Comparison of ENCODE assay signal across 28 cellular contexts in the genomic region with DNA sequence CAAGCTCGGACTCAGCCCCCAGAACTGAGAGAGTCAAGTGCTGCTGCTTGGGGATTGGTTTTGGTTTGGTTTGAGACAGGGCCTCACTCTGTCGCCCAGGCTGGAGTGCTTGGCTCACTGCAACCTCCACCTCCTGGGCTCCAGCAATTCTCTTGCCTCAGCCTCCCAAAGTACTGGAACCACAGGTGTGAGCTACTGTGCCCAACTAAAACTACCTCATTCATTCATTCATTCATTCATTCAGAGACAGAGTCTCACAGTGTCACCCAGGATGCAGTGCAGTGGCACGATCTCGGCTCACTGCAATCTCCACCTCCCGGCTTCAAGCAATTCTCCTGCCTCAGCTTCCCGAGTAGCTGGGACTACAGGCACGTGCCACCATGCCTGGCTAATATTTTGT. TPM values are rescaled to one million over a fixed set of nuclear protein-coding genes. Genes with fewer than 3 reads are reported as not detected.
DNase-seq lines count a peak whose midpoint lies in the region; ATAC-seq, FAIRE-seq and TF ChIP-seq lines count a peak whose summit lies in the region.
"Had no signal": no experiment of that assay in that cellular context is flagged by ENCODE, and none has a peak within 500 bp of the region (broad histone marks: within the 10 kb centered on the region; RNA-seq: fewer than 3 reads in every experiment).

No MANE protein-coding gene starts in this region.

- no peak for TF ChIP-seq RAD21 in GM12878 (IDR thresholded peaks at IDR 0.05; ENCODE audit: insufficient read depth, low read depth, low read length)

- no peak overlapping the region for H3K14ac ChIP-seq in neuronal stem cell (ENCODE audit: low read length)

- TF ChIP-seq EP300 in GM12878 (IDR thresholded peaks at IDR 0.05; ENCODE audit: borderline replicate concordance in 1 of 2, control insufficient read depth in 1 of 2, low read depth in 2 of 2, low read length in 2 of 2), result no peak
- TF ChIP-seq EP300 in stomach (IDR thresholded peaks at IDR 0.05), result no peak

- no peaks in the 10 kb centered on the region for H3K27me3 ChIP-seq in BLaER1 treated with 17β-estradiol and CSF1 and Interleukin-3, amounts not matched to agents 10 nM and 100 nM
- no peaks in the 10 kb centered on the region for H3K27me3 ChIP-seq in GM12878 (replicated peaks in 1 of 2; ENCODE audit: control insufficient read depth in 2 of 2, insufficient read depth in 2 of 2, low read length in 1 of 2)
- H3K27me3 ChIP-seq in neuronal stem cell (ENCODE audit: control insufficient read depth in 3 of 3, insufficient read depth in 3 of 3, low read depth in 1 of 3, low read length in 3 of 3), result no peaks in the 10 kb centered on the region
- H3K27me3 ChIP-seq in stomach, result no peaks in the 10 kb centered on the region
- H3K27me3 ChIP-seq: BE2C had no signal

- no peak overlapping the region for H3K23ac ChIP-seq in neuronal stem cell (ENCODE audit: low read depth, low read length, poor library complexity)

- no peak for TF ChIP-seq POLR2A in GM12878 (IDR thresholded peaks at IDR 0.05; ENCODE audit: low read depth, low read length)
- no peak for TF ChIP-seq POLR2A in stomach (IDR thresholded peaks at IDR 0.05)

- no peak for TF ChIP-seq CTCF in HEK293 (tag by site-specific recombination; IDR thresholded peaks at IDR 0.05)
- no peak for TF ChIP-seq CTCF in GM12878 (IDR thresholded peaks at IDR 0.05 in 2 of 3, conservative IDR thresholded peaks at IDR 0.05 in 1 of 3; ENCODE audit: control insufficient read depth in 2 of 3, extremely low read depth in 1 of 3, insufficient read depth in 1 of 3, low read depth in 3 of 3, low read length in 3 of 3)
- TF ChIP-seq CTCF in stomach (IDR thresholded peaks at IDR 0.05), result no peak

- peak overlapping the region in 4 of 11 experiments; percentile 10 to 55 (median 32); a peak in 4 of 22 replicates for H3K9ac ChIP-seq in BLaER1 treated with 17β-estradiol and CSF1 and Interleukin-3, amounts not matched to agents 10 nM and 100 nM
- H3K9ac ChIP-seq in GM12878 (ENCODE audit: control insufficient read depth, insufficient read depth, low read length) (no peak overlapping the region), neuronal stem cell (ENCODE audit: low read depth, low read length, poor library complexity) (no peak overlapping the region)

- H2BK120ac ChIP-seq in neuronal stem cell (ENCODE audit: low read depth, low read length), result no peak overlapping the region

- no peak overlapping the region for H3K4ac ChIP-seq in neuronal stem cell (ENCODE audit: low read length)

- DNase-seq in GM12878 (ENCODE audit: low read depth, low spot score), result no peak
- no peak for DNase-seq in neuronal stem cell (ENCODE audit: low spot score)
- no peak for DNase-seq in left lobe of liver (ENCODE audit: low spot score)
- no peak for DNase-seq in RPMI8226
- no peak for DNase-seq in dermis blood vessel endothelial cell
- no peak for DNase-seq in stomach
- DNase-seq: 8988T; ACHN; BE2C; C1 segment of cervical spinal cord; CD4-positive, alpha-beta memory T cell; CD4-positive, CD25-positive, alpha-beta regulatory T cell; CD8-positive, alpha-beta memory T cell; COR-L47; DMS 273 treated with DMSO at 0.1 percent for 48 hours; DMS153; DMS53; DMS79; GF-D8 had no signal

- peak overlapping the region in 2 of 11 experiments; percentile 53 to 73; a peak in 4 of 22 replicates for H3K27ac ChIP-seq in BLaER1 treated with 17β-estradiol and CSF1 and Interleukin-3, amounts not matched to agents 10 nM and 100 nM
- H3K27ac ChIP-seq in HEK293 (ENCODE audit: extremely low read depth, low read depth, low read length) (no peak overlapping the region), GM12878 (ENCODE audit: control insufficient read depth, insufficient read depth) (no peak overlapping the region), neuronal stem cell (replicated peaks; ENCODE audit: low read length) (no peak overlapping the region), stomach (no peak overlapping the region)

- peaks cover 3% of the 10 kb centered on the region for H3K79me1 ChIP-seq in neuronal stem cell (ENCODE audit: low read depth, low read length)

- 84% methylated on average over 7 of the region's 7 CpGs for WGBS in GM12878 (ENCODE audit: insufficient coverage, insufficient replicate concordance, low lambda C conversion rate, missing lambda C conversion rate)
- no CpG with 5 or more reads among the region's 7 CpGs for WGBS in neuronal stem cell (ENCODE audit: extremely low coverage in 2 of 2, insufficient read length in 2 of 2, insufficient replicate concordance in 1 of 2), 2 donors
- WGBS in stomach, 5 donors, result 82 to 95% (median 93%) methylated on average over 7 of the region's 7 CpGs

- POLR2A ChIA-PET in HEK293 (lab: Yijun Ruan, JAX), result interaction anchor here (0.6 kb wide), 1 partner anchor 179 kb away, joined by 3 read pairs; no protein-coding TSS in a partner anchor
- POLR2A ChIA-PET in GM12878 (lab: Charles Lee), result no interaction called here

- peak overlapping the region; percentile 29 for H2BK5ac ChIP-seq in neuronal stem cell (ENCODE audit: low read length)

- no peak overlapping the region for H2AK5ac ChIP-seq in neuronal stem cell (ENCODE audit: low read depth, low read length)

- no TSS peak for BruUV-seq in GM12878 (replicated peaks; lab: Mats Ljungman, UMichigan)

- intact Hi-C loops in GM12878 (cut with micrococcal nuclease; ENCODE audit: unreplicated experiment) (no loop called here), stomach (cut with DNase I; ENCODE audit: low total_unique reads) (no loop called here)

- H2AFZ ChIP-seq in GM12878 (ENCODE audit: control insufficient read depth, low read depth, low read length) (no peak overlapping the region), neuronal stem cell (ENCODE audit: low read length) (no peak overlapping the region)

- H2BK12ac ChIP-seq in neuronal stem cell (ENCODE audit: low read length), result no peak overlapping the region

- no peaks in the 10 kb centered on the region for H3K79me2 ChIP-seq in GM12878 (ENCODE audit: control insufficient read depth, insufficient read depth, low read length)

- RAD21 ChIA-PET in GM12878 (lab: Charles Lee; ENCODE audit: unreplicated experiment), result no interaction called here

- SMC1A ChIA-PET in GM12878 (lab: Charles Lee; ENCODE audit: uncharacterized antibody, unreplicated experiment), result no interaction called here

- no peak for FAIRE-seq in GM12878 (lab: Jason Lieb, UNC)
- FAIRE-seq: A204.1, G401.6, GM12892, GM18507 had no signal

- CTCF ChIA-PET in HEK293 (lab: Yijun Ruan, JAX) (no interaction called here), GM12878 (lab: Yijun Ruan, JAX) (no interaction called here)

- peaks cover 45 to 91% (median 70%) of the 10 kb centered on the region in 11 experiments for H3K36me3 ChIP-seq in BLaER1 treated with 17β-estradiol and CSF1 and Interleukin-3, amounts not matched to agents 10 nM and 100 nM
- H3K36me3 ChIP-seq in HEK293 (ENCODE audit: control insufficient read depth in 2 of 2, insufficient read depth in 1 of 2, low read length in 2 of 2) (peaks cover 0 to 39% of the 10 kb centered on the region in 2 experiments; a peak in 2 of 3 replicates), GM12878 (ENCODE audit: control insufficient read depth in 2 of 2, insufficient read depth in 2 of 2, low read length in 1 of 2) (peaks cover 0 to under 1% of the 10 kb centered on the region in 2 experiments; a peak in 1 of 4 replicates), neuronal stem cell (replicated peaks in 1 of 2; ENCODE audit: control insufficient read depth in 2 of 2, insufficient read depth in 2 of 2, low read length in 2 of 2) (peaks cover 15 to 19% of the 10 kb centered on the region in 2 donors), stomach (peaks cover 57 to 99% (median 96%) of the 10 kb centered on the region in 4 donors)
- H3K36me3 ChIP-seq: BE2C had no signal

- no peak overlapping the region for H2BK15ac ChIP-seq in neuronal stem cell (ENCODE audit: low read length)

- H3K9me3 ChIP-seq in BLaER1 treated with 17β-estradiol and CSF1 and Interleukin-3, amounts not matched to agents 10 nM and 100 nM (replicated peaks in 1 of 11), result peaks cover 0 to 21% (median 0%) of the 10 kb centered on the region in 11 experiments; a peak in 8 of 22 replicates
- H3K9me3 ChIP-seq in HEK293 (ENCODE audit: control insufficient read depth, insufficient read depth, low read depth, low read length), result no peaks in the 10 kb centered on the region
- no peaks in the 10 kb centered on the region for H3K9me3 ChIP-seq in GM12878 (replicated peaks; ENCODE audit: control insufficient read depth, insufficient read depth, low read length)
- no peaks in the 10 kb centered on the region for H3K9me3 ChIP-seq in neuronal stem cell (replicated peaks in 1 of 2; ENCODE audit: control insufficient read depth in 2 of 2, insufficient read depth in 1 of 2, low read depth in 1 of 2, low read length in 2 of 2)
- H3K9me3 ChIP-seq in stomach, result no peaks in the 10 kb centered on the region
- H3K9me3 ChIP-seq: BE2C had no signal

- peak overlapping the region in 8 of 11 experiments; percentile 26 to 66 (median 62); a peak in 16 of 22 replicates for H3K4me2 ChIP-seq in BLaER1 treated with 17β-estradiol and CSF1 and Interleukin-3, amounts not matched to agents 10 nM and 100 nM
- H3K4me2 ChIP-seq in GM12878 (ENCODE audit: control insufficient read depth, insufficient read depth) (no peak overlapping the region), neuronal stem cell (ENCODE audit: insufficient read depth, low read length, poor library complexity, severe bottlenecking) (no peak overlapping the region)

- in situ Hi-C loops in GM12878 (cut with MboI), result no loop called here

- peaks cover 0 to 44% (median 30%) of the 10 kb centered on the region in 11 experiments; a peak in 12 of 22 replicates for H4K20me1 ChIP-seq in BLaER1 treated with 17β-estradiol and CSF1 and Interleukin-3, amounts not matched to agents 10 nM and 100 nM
- no peaks in the 10 kb centered on the region; the same call in 1 of the 2 replicates for H4K20me1 ChIP-seq in GM12878 (ENCODE audit: control insufficient read depth, insufficient read depth)

- H4K8ac ChIP-seq in neuronal stem cell (ENCODE audit: low read depth, low read length), result no peak overlapping the region

- peaks cover 0 to 79% (median 53%) of the 10 kb centered on the region in 10 experiments; a peak in 15 of 20 replicates for H3K4me1 ChIP-seq in BLaER1 treated with 17β-estradiol and CSF1 and Interleukin-3, amounts not matched to agents 10 nM and 100 nM
- H3K4me1 ChIP-seq in HEK293 (ENCODE audit: control insufficient read depth, insufficient read depth, low read length), result no peaks in the 10 kb centered on the region
- no peaks in the 10 kb centered on the region for H3K4me1 ChIP-seq in GM12878 (ENCODE audit: control insufficient read depth, insufficient read depth, low read length)
- H3K4me1 ChIP-seq in neuronal stem cell (ENCODE audit: control insufficient read depth in 2 of 2, insufficient read depth in 1 of 2, low read depth in 1 of 2, low read length in 2 of 2), result no peaks in the 10 kb centered on the region
- H3K4me1 ChIP-seq in stomach, result no peaks in the 10 kb centered on the region
- H3K4me1 ChIP-seq: BE2C had no signal

- ATAC-seq in GM12878 (no peak), left lobe of liver (no peak)

- no peak overlapping the region for H4K91ac ChIP-seq in neuronal stem cell (ENCODE audit: low read depth, low read length, poor library complexity)

- no peak overlapping the region for H3K4me3 ChIP-seq in BLaER1 treated with 17β-estradiol and CSF1 and Interleukin-3, amounts not matched to agents 10 nM and 100 nM
- no peak overlapping the region for H3K4me3 ChIP-seq in HEK293 (ENCODE audit: low read depth, low read length)
- no peak overlapping the region for H3K4me3 ChIP-seq in GM12878
- H3K4me3 ChIP-seq in neuronal stem cell (ENCODE audit: low read length in 2 of 2), result no peak overlapping the region
- no peak overlapping the region for H3K4me3 ChIP-seq in stomach

- no peak overlapping the region for H3K18ac ChIP-seq in neuronal stem cell (ENCODE audit: low read length)

RNA-seq across cellular contexts. Expression of gene UNKL, which starts 24.7 kb away (rescaled TPM):
- total RNA-seq in GM12878 (2013; cell fraction: nucleolus; rRNA removed), result 59.6 and 66.8 TPM in 2 replicates
- total RNA-seq in GM12878 (2014; rRNA removed), result 7.5 and 12.4 TPM in 2 replicates
- 3.5 and 5.4 TPM in 2 replicates for total RNA-seq in GM12878 (2014; rRNA removed; fragmentation: Illumina TruSeq; extraction: Trizol)
- total RNA-seq in GM12878 (2021), result 18.4 and 21.6 TPM in 2 replicates
- 6.8 TPM for polyA plus RNA-seq in GM12878 (2011; ENCODE audit: low read depth)
- 8.9 and 11.2 TPM in 2 replicates for polyA plus RNA-seq in GM12878 (2011; rRNA removed)
- 8.2 and 12.7 TPM in 2 replicates for polyA plus RNA-seq in GM12878 (2011; cell fraction: cytosol; rRNA removed)
- 109 and 131 TPM in 2 replicates for polyA plus RNA-seq in GM12878 (2011; cell fraction: nucleus; rRNA removed)
- 10.9 and 18.3 TPM in 2 replicates for polyA plus RNA-seq in GM12878 (2012)
- 1.1 and 2.1 TPM in 2 replicates for polyA plus RNA-seq in GM12878 (2014; fragmentation: Illumina TruSeq; extraction: Trizol)
- under 1 TPM; 0.40 to 0.57 TPM for polyA plus RNA-seq in GM12878 (2014; fragmentation: Nextera tagmentation; extraction: Ambion mirVana)
- 15.1 and 20.7 TPM in 2 replicates for polyA plus RNA-seq in GM12878 (2014; rRNA removed)
- 1 to 10 TPM; 8.6 to 9.6 TPM for polyA plus RNA-seq in GM12878 (2016; fragmentation: Nextera tagmentation; extraction: Ambion mirVana)
- polyA minus RNA-seq in GM12878 (2011; rRNA and poly(A)+ RNA removed), result 4.3 and 6.6 TPM in 2 replicates
- polyA minus RNA-seq in GM12878 (2011; cell fraction: cytosol; rRNA and poly(A)+ RNA removed), result 6.7 and 10.3 TPM in 2 replicates
- polyA minus RNA-seq in GM12878 (2011; cell fraction: nucleus; rRNA and poly(A)+ RNA removed), result 14.6 and 20.2 TPM in 2 replicates
- polyA plus RNA-seq in neuronal stem cell (2013, experiment 1 of 2), result 14.1 TPM
- 14.2 TPM for polyA plus RNA-seq in neuronal stem cell (2013, experiment 2 of 2)
- 14.1 TPM for total RNA-seq in left lobe of liver
- 8.2 and 14.5 TPM in 2 replicates for total RNA-seq in dermis blood vessel endothelial cell
- 10 to 100 TPM; 13.6 to 75.0 (median 50.2) TPM for total RNA-seq in stomach
- 1 to 10 TPM; 4.8 to 5.5 (median 5.0) TPM for polyA plus RNA-seq in stomach

RNA-seq across cellular contexts. Expression of gene UQCC4, which starts 30.8 kb away (rescaled TPM):
- total RNA-seq in GM12878 (2013; cell fraction: nucleolus; rRNA removed), result 7.8 and 10.6 TPM in 2 replicates
- total RNA-seq in GM12878 (2014; rRNA removed) (23.8 and 29.2 TPM in 2 replicates), GM12878 (2014; rRNA removed; fragmentation: Illumina TruSeq; extraction: Trizol) (12.4 and 15.1 TPM in 2 replicates), GM12878 (2021) (21.9 and 23.7 TPM in 2 replicates), left lobe of liver (6.1 TPM), dermis blood vessel endothelial cell (13.7 and 19.7 TPM in 2 replicates), stomach (10 to 100 TPM in 2 of 5 donors, 1 to 10 TPM in 1, not detected in 2; 3.3 to 21.1 (median 16.3) TPM)
- 12.4 TPM for polyA plus RNA-seq in GM12878 (2011; ENCODE audit: low read depth)
- polyA plus RNA-seq in GM12878 (2011; rRNA removed) (24.5 and 32.9 TPM in 2 replicates), GM12878 (2014; fragmentation: Illumina TruSeq; extraction: Trizol) (4.1 and 9.2 TPM in 2 replicates), GM12878 (2014; fragmentation: Nextera tagmentation; extraction: Ambion mirVana) (1 to 10 TPM; 1.7 to 4.7 TPM), GM12878 (2014; rRNA removed) (25.4 and 27.1 TPM in 2 replicates), GM12878 (2016; fragmentation: Nextera tagmentation; extraction: Ambion mirVana) (10 to 100 TPM; 45.3 to 56.1 TPM), stomach (10 to 100 TPM; 21.0 to 22.8 (median 21.2) TPM)
- polyA plus RNA-seq in GM12878 (2011; cell fraction: cytosol; rRNA removed), result 41.9 and 49.1 TPM in 2 replicates
- 21.9 and 25.0 TPM in 2 replicates for polyA plus RNA-seq in GM12878 (2011; cell fraction: nucleus; rRNA removed)
- polyA plus RNA-seq in GM12878 (2012), result 15.1 and 16.1 TPM in 2 replicates
- polyA minus RNA-seq in GM12878 (2011; rRNA and poly(A)+ RNA removed), result 12.1 and 16.2 TPM in 2 replicates
- 6.8 and 7.5 TPM in 2 replicates for polyA minus RNA-seq in GM12878 (2011; cell fraction: cytosol; rRNA and poly(A)+ RNA removed)
- 6.4 and 13.4 TPM in 2 replicates for polyA minus RNA-seq in GM12878 (2011; cell fraction: nucleus; rRNA and poly(A)+ RNA removed)
- polyA plus RNA-seq in neuronal stem cell (2013, experiment 1 of 2), result 15.5 TPM
- 14.7 TPM for polyA plus RNA-seq in neuronal stem cell (2013, experiment 2 of 2)

RNA-seq across cellular contexts. Expression of gene GNPTG, which starts 38.0 kb away (rescaled TPM):
- total RNA-seq in GM12878 (2013; cell fraction: nucleolus; rRNA removed), result 14.1 and 16.1 TPM in 2 replicates
- 19.8 and 21.9 TPM in 2 replicates for total RNA-seq in GM12878 (2014; rRNA removed)
- total RNA-seq in GM12878 (2014; rRNA removed; fragmentation: Illumina TruSeq; extraction: Trizol), result 10.7 TPM in 2 replicates
- 23.6 and 25.3 TPM in 2 replicates for total RNA-seq in GM12878 (2021)
- 8.7 TPM for polyA plus RNA-seq in GM12878 (2011; ENCODE audit: low read depth)
- polyA plus RNA-seq in GM12878 (2011; rRNA removed), result 9.5 and 19.9 TPM in 2 replicates
- 27.0 and 37.0 TPM in 2 replicates for polyA plus RNA-seq in GM12878 (2011; cell fraction: cytosol; rRNA removed)
- 63.8 and 81.0 TPM in 2 replicates for polyA plus RNA-seq in GM12878 (2011; cell fraction: nucleus; rRNA removed)
- 21.9 and 23.7 TPM in 2 replicates for polyA plus RNA-seq in GM12878 (2012)
- 2.5 and 7.9 TPM in 2 replicates for polyA plus RNA-seq in GM12878 (2014; fragmentation: Illumina TruSeq; extraction: Trizol)
- 1 to 10 TPM in 1 of 2 experiments, under 1 TPM in 1; 0.80 to 2.4 TPM for polyA plus RNA-seq in GM12878 (2014; fragmentation: Nextera tagmentation; extraction: Ambion mirVana)
- polyA plus RNA-seq in GM12878 (2014; rRNA removed), result 29.9 and 36.9 TPM in 2 replicates
- polyA plus RNA-seq in GM12878 (2016; fragmentation: Nextera tagmentation; extraction: Ambion mirVana), result 10 to 100 TPM; 25.9 to 32.6 TPM
- polyA minus RNA-seq in GM12878 (2011; rRNA and poly(A)+ RNA removed), result 7.9 and 8.0 TPM in 2 replicates
- polyA minus RNA-seq in GM12878 (2011; cell fraction: cytosol; rRNA and poly(A)+ RNA removed), result 7.3 and 8.2 TPM in 2 replicates
- 6.5 and 16.5 TPM in 2 replicates for polyA minus RNA-seq in GM12878 (2011; cell fraction: nucleus; rRNA and poly(A)+ RNA removed)
- 14.7 TPM for polyA plus RNA-seq in neuronal stem cell (2013, experiment 1 of 2)
- polyA plus RNA-seq in neuronal stem cell (2013, experiment 2 of 2), result 13.2 TPM
- 58.3 TPM for total RNA-seq in left lobe of liver
- 40.3 and 49.9 TPM in 2 replicates for total RNA-seq in dermis blood vessel endothelial cell
- total RNA-seq in stomach, result 10 to 100 TPM; 32.5 to 87.9 (median 42.0) TPM
- polyA plus RNA-seq in stomach, result 10 to 100 TPM; 30.0 to 56.1 (median 30.4) TPM

RNA-seq across cellular contexts. Expression of gene TSR3, which starts 38.1 kb away (rescaled TPM):
- 6.0 and 6.3 TPM in 2 replicates for total RNA-seq in GM12878 (2013; cell fraction: nucleolus; rRNA removed)
- 72.7 and 73.7 TPM in 2 replicates for total RNA-seq in GM12878 (2014; rRNA removed)
- 20.9 and 23.4 TPM in 2 replicates for total RNA-seq in GM12878 (2014; rRNA removed; fragmentation: Illumina TruSeq; extraction: Trizol)
- total RNA-seq in GM12878 (2021), result 66.1 and 67.6 TPM in 2 replicates
- polyA plus RNA-seq in GM12878 (2011; ENCODE audit: low read depth), result 7.7 TPM
- 12.3 and 26.2 TPM in 2 replicates for polyA plus RNA-seq in GM12878 (2011; rRNA removed)
- 37.2 and 58.2 TPM in 2 replicates for polyA plus RNA-seq in GM12878 (2011; cell fraction: cytosol; rRNA removed)
- polyA plus RNA-seq in GM12878 (2011; cell fraction: nucleus; rRNA removed), result 25.4 and 32.3 TPM in 2 replicates
- 36.1 and 41.1 TPM in 2 replicates for polyA plus RNA-seq in GM12878 (2012)
- polyA plus RNA-seq in GM12878 (2014; fragmentation: Illumina TruSeq; extraction: Trizol), result 0.81 and 9.9 TPM in 2 replicates
- 10 to 100 TPM in 1 of 2 experiments, 1 to 10 TPM in 1; 3.4 to 11.2 TPM for polyA plus RNA-seq in GM12878 (2014; fragmentation: Nextera tagmentation; extraction: Ambion mirVana)
- polyA plus RNA-seq in GM12878 (2014; rRNA removed), result 72.2 and 86.1 TPM in 2 replicates
- 100 to 1,000 TPM; 101 to 108 TPM for polyA plus RNA-seq in GM12878 (2016; fragmentation: Nextera tagmentation; extraction: Ambion mirVana)
- polyA minus RNA-seq in GM12878 (2011; rRNA and poly(A)+ RNA removed), result 5.3 and 22.8 TPM in 2 replicates
- 16.0 and 19.3 TPM in 2 replicates for polyA minus RNA-seq in GM12878 (2011; cell fraction: cytosol; rRNA and poly(A)+ RNA removed)
- polyA minus RNA-seq in GM12878 (2011; cell fraction: nucleus; rRNA and poly(A)+ RNA removed), result 6.5 and 9.8 TPM in 2 replicates
- 32.4 TPM for polyA plus RNA-seq in neuronal stem cell (2013, experiment 1 of 2)
- 29.6 TPM for polyA plus RNA-seq in neuronal stem cell (2013, experiment 2 of 2)
- 32.5 TPM for total RNA-seq in left lobe of liver
- total RNA-seq in dermis blood vessel endothelial cell, result 75.9 and 97.2 TPM in 2 replicates
- 100 to 1,000 TPM in 1 of 5 donors, 10 to 100 TPM in 3, 1 to 10 TPM in 1; 9.3 to 441 (median 41.1) TPM for total RNA-seq in stomach
- 10 to 100 TPM; 65.6 to 74.5 (median 71.9) TPM for polyA plus RNA-seq in stomach

RNA-seq across cellular contexts. Expression of gene PERCC1, which starts 41.1 kb away (rescaled TPM):
- total RNA-seq in GM12878 (2013; cell fraction: nucleolus; rRNA removed), result not detected in 2 replicates
- total RNA-seq in GM12878 (2014; rRNA removed), result not detected in 2 replicates
- total RNA-seq in GM12878 (2014; rRNA removed; fragmentation: Illumina TruSeq; extraction: Trizol), result not detected in 2 replicates
- not detected in 2 replicates for total RNA-seq in GM12878 (2021)
- not detected for polyA plus RNA-seq in GM12878 (2011; ENCODE audit: low read depth)
- polyA plus RNA-seq in GM12878 (2011; rRNA removed), result not detected in 2 replicates
- polyA plus RNA-seq in GM12878 (2011; cell fraction: cytosol; rRNA removed), result not detected in 2 replicates
- polyA plus RNA-seq in GM12878 (2011; cell fraction: nucleus; rRNA removed), result not detected in 2 replicates
- not detected in 2 replicates for polyA plus RNA-seq in GM12878 (2012)
- polyA plus RNA-seq in GM12878 (2014; fragmentation: Illumina TruSeq; extraction: Trizol), result not detected in 2 replicates
- polyA plus RNA-seq in GM12878 (2014; fragmentation: Nextera tagmentation; extraction: Ambion mirVana), result not detected
- not detected in 2 replicates for polyA plus RNA-seq in GM12878 (2014; rRNA removed)
- not detected for polyA plus RNA-seq in GM12878 (2016; fragmentation: Nextera tagmentation; extraction: Ambion mirVana)
- not detected in 2 replicates for polyA minus RNA-seq in GM12878 (2011; rRNA and poly(A)+ RNA removed)
- polyA minus RNA-seq in GM12878 (2011; cell fraction: cytosol; rRNA and poly(A)+ RNA removed), result not detected in 2 replicates
- not detected in 2 replicates for polyA minus RNA-seq in GM12878 (2011; cell fraction: nucleus; rRNA and poly(A)+ RNA removed)
- not detected for polyA plus RNA-seq in neuronal stem cell (2013, experiment 1 of 2)
- not detected for polyA plus RNA-seq in neuronal stem cell (2013, experiment 2 of 2)
- not detected for total RNA-seq in left lobe of liver
- total RNA-seq in dermis blood vessel endothelial cell, result not detected in 2 replicates
- 10 to 100 TPM in 1 of 5 donors, 1 to 10 TPM in 1, not detected in 3; 2.0 to 21.4 TPM for total RNA-seq in stomach
- 1 to 10 TPM in 1 of 3 donors, not detected in 2; 3.3 TPM for polyA plus RNA-seq in stomach
- total RNA-seq: A673; CD4-positive, CD25-positive, alpha-beta regulatory T cell had no signal
- polyA plus RNA-seq: AG04450; CD14-positive monocyte; CD4-positive, alpha-beta memory T cell; CD4-positive, CD25-positive, alpha-beta regulatory T cell; CD8-positive, alpha-beta memory T cell had no signal

Comparison
In these comparisons a context has a peak if more than half of its experiments do, and no peak if none do; other contexts are left out.
1. H3K4me2 ChIP-seq: peak in BLaER1 treated with 17β-estradiol and CSF1 and Interleukin-3, amounts not matched to agents 10 nM and 100 nM (8 of 11); none in GM12878 (single experiment) and neuronal stem cell (single experiment).